Comparison of ENCODE assay signal across 8 cellular contexts in the genomic region with DNA sequence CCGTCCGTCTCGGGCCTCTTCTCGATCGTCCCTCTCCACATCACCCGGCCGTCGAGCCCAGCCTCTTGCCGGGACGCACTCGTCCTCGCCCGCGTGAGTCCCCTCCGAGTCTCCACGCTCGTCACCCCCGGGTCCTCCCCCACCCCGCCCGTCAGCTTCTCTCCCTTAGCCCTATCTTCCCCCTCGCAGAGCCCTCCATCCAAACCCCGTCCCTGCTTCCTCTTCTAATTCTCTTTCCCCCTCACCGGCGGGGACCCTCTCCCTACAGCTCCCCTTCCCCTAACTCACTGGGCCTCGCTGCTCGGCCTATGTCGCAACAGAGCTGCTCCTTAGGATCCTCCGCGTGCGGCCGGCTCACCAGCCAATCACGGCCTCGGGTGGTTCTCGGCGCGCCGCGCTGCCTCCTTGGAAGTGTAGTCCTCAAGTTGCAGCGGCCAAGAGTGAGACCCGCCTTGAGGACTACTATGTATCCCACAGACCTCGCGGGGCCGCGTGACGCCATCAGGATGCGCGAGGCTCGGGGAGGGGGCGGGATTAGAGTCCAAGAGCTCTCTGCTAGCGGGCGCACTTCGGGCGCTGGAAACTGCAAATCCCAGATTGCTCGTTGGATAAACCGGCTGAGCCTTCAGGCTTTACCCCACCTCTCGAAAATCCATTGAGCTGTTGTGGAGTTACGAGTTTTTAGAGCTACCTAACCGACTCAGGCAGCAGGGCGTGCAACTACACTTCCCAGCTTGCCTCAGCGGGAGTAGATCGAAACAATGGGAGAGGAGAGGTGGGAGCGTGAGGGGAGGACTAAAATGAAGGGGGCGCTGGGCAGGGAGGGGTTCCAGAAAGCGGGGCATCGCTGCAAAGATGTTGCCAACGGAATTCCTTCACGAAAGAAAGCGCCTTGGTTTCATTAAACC. TPM values are rescaled to one million over a fixed set of nuclear protein-coding genes. Genes with fewer than 3 reads are reported as not detected.
A peak's percentile ranks its signal among the peaks of the same experiment; 100 is the strongest.
DNase-seq lines count a peak whose midpoint lies in the region; ATAC-seq and TF ChIP-seq lines count a peak whose summit lies in the region.

A gene (minus strand): TSS at position 331 of the 908 bp plus-strand sequence. CDS start 747 bp downstream, outside the sequence.

- H2AFZ ChIP-seq in KMS-11 (ENCODE audit: low read depth) = peak within 1 kb of the TSS; percentile 67

- peak; percentile 39 to 55 for TF ChIP-seq POLR2A in Peyer's patch (IDR thresholded peaks at IDR 0.05)

- peak; percentile 97 for DNase-seq in DMS53 treated with DMSO at 0.1 percent for 48 hours (lab: John Stamatoyannopoulos, UW; ENCODE audit: unreplicated experiment)
- peak; percentile 98 to 99 (median 99) for DNase-seq in Peyer's patch
- DNase-seq in activated T-cell treated with anti-CD3 and anti-CD28 coated beads, Interleukin-2, amount 50 U/mL, for 48 hours = peak; percentile 99 to 100
- peak; percentile 97 to 99 for DNase-seq in stimulated activated CD8-positive, alpha-beta memory T cell treated with anti-CD3 and anti-CD28 coated beads, Interleukin-7, amount 100 ng/mL, for 4 hours (ENCODE audit: low read depth in 2 of 2)

- H3K27ac ChIP-seq in KMS-11 (peak within 1 kb of the TSS; percentile 22), Peyer's patch (peak within 1 kb of the TSS; percentile 72 to 85 (median 76)), muscle layer of duodenum (ENCODE audit: low read length) (peak within 1 kb of the TSS; percentile 80)

- H3K9me3 ChIP-seq in Peyer's patch (no peaks in the 10 kb centered on the region), muscle layer of duodenum (ENCODE audit: control insufficient read depth in 1 of 2, low read length in 2 of 2) (no peaks in the 10 kb centered on the region)

- H3K36me3 ChIP-seq in KMS-11 (ENCODE audit: insufficient read depth) (peaks cover 14% of the 10 kb centered on the region; the same call in 1 of the 2 replicates), Peyer's patch (peaks cover 0 to 27% (median 0%) of the 10 kb centered on the region in 3 donors), muscle layer of duodenum (ENCODE audit: control insufficient read depth in 1 of 2, insufficient read depth in 2 of 2, low read length in 2 of 2) (peaks cover 28 to 31% of the 10 kb centered on the region in 2 donors)

- H3K4me3 ChIP-seq in KMS-11 (IDR thresholded peaks at IDR 0.05; ENCODE audit: insufficient read depth, low read depth, low read length) (peak within 1 kb of the TSS; percentile 29), Peyer's patch (peak within 1 kb of the TSS; percentile 55 to 87 (median 76)), muscle layer of duodenum (ENCODE audit: low read depth in 1 of 2, low read length in 2 of 2) (peak within 1 kb of the TSS; percentile 81 to 91)

- H3K79me2 ChIP-seq in KMS-11 (ENCODE audit: insufficient read depth, low read depth) = peaks cover 21% of the 10 kb centered on the region

- peak within 1 kb of the TSS; percentile 52; the same call in 1 of the 2 replicates for H3K9ac ChIP-seq in KMS-11

- H3K4me1 ChIP-seq in KMS-11 (ENCODE audit: low read depth, poor library complexity, severe bottlenecking) = peaks cover 31% of the 10 kb centered on the region
- H3K4me1 ChIP-seq in Peyer's patch = peaks cover 0 to 18% (median 9%) of the 10 kb centered on the region in 4 donors
- peaks cover 20 to 31% of the 10 kb centered on the region in 2 donors for H3K4me1 ChIP-seq in muscle layer of duodenum (ENCODE audit: control insufficient read depth in 1 of 2, insufficient read depth in 2 of 2, low read length in 2 of 2)

- H3K27me3 ChIP-seq in KMS-11 (ENCODE audit: insufficient read depth, low read depth) (no peaks in the 10 kb centered on the region), Peyer's patch (no peaks in the 10 kb centered on the region), muscle layer of duodenum (ENCODE audit: low read depth, low read length) (no peaks in the 10 kb centered on the region)

- no peak for TF ChIP-seq CTCF in KMS-11 (conservative IDR thresholded peaks at IDR 0.05; ENCODE audit: low read depth, low read length)
- peak in 2 of 6 experiments; percentile 6 to 12 for TF ChIP-seq CTCF in Peyer's patch (IDR thresholded peaks at IDR 0.05)

- ATAC-seq in GM21737 (IDR thresholded peaks at IDR 0.05; ENCODE audit: unreplicated experiment) = peak; percentile 98
- peak; percentile 100 for ATAC-seq in esophagus mucosa

- peak within 1 kb of the TSS; percentile 97 for H3K4me2 ChIP-seq in KMS-11

- H4K20me1 ChIP-seq in KMS-11 (ENCODE audit: insufficient read depth) = no peaks in the 10 kb centered on the region

RNA-seq across cellular contexts. Expression of the gene that starts here (rescaled TPM):
- total RNA-seq in Peyer's patch = 10 to 100 TPM; 20.7 to 29.7 (median 26.4) TPM
- 25.7 TPM for total RNA-seq in esophagus mucosa

Comparison
In these comparisons a context has a peak if more than half of its experiments do, and no peak if none do; other contexts are left out.
1. Peak in every context shown above with its lines: DNase-seq, ATAC-seq, H3K4me3 ChIP-seq and H3K27ac ChIP-seq.
2. H3K27ac ChIP-seq: peak in every context shown above with its lines; median percentile 80 in muscle layer of duodenum; 76 in Peyer's patch; 22 in KMS-11.
3. H3K4me3 ChIP-seq: peak in every context shown above with its lines; median percentile 86 in muscle layer of duodenum; 76 in Peyer's patch; 29 in KMS-11.